ENCODE assay signal across 28 cellular contexts in the genomic region with DNA sequence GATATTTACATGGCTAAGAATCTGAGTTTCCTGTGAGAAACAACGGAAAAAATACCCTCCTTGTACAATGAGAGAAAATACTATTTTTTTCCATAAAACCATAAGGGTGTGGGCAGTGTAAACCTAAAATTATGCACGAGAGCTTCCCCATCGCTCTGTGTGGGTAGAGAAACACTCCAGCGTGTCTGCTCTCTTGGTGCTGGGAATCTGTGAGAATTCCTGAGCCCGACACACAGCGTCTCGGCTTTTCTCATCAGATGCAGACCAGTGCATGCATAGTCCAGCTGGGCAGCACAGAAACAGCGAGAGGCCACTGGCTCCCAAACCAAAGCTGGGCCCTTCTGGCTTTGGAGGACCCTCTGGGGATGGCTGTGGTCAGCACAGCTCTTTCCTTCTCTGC. TPM values are rescaled to one million over a fixed set of nuclear protein-coding genes. Genes with fewer than 3 reads are reported as not detected.
"Had no signal": no experiment of that assay in that cellular context is flagged by ENCODE, and none has a peak within 500 bp of the region (broad histone marks: within the 10 kb centered on the region; RNA-seq: fewer than 3 reads in every experiment).

No MANE protein-coding gene starts in this region.

- H3K27ac ChIP-seq: left lung, lower lobe of right lung, parathyroid adenoma, right atrium auricular region, right lobe of liver, stomach, suprapubic skin, thoracic aorta, tibial artery, vagina had no signal

- FAIRE-seq: islet of Langerhans, kidney had no signal

- H3K9me3 Mint-ChIP-seq: mesothelial cell of epicardium; natural killer cell treated with Interleukin-12 subunit alpha and Interleukin-12 subunit beta and Interleukin-15 and Interleukin-18, amount 100 ng/mL, for 72 hours; stimulated activated naive B cell treated with anti-CD40 and anti-IgM and Interleukin-4, amounts not matched to agents 10 μg/mL and 1 μg/mL and 100 μg/mL, for 72 hours had no signal

- DNase-seq: hippocampal formation; kidney; left colon; left lung; lower lobe of right lung; mammary epithelial cell; mesendoderm; mucosa of descending colon; right lobe of liver; stimulated activated CD4-positive, alpha-beta T cell treated with anti-CD3 and anti-CD28 coated beads, Interleukin-1b, Interleukin-23, amount 100 ng/mL, for 48 hours; stimulated activated CD4-positive, alpha-beta T cell treated with anti-CD3 and anti-CD28 coated beads, Interleukin-2, amount 100 ng/mL, for 48 hours; stimulated activated naive B cell treated with anti-CD40 and anti-IgM and Interleukin-4, amounts not matched to agents 10 μg/mL and 1 μg/mL and 100 μg/mL, for 72 hours; stimulated activated naive CD8-positive, alpha-beta T cell treated with anti-CD3 and anti-CD28 coated beads, Interleukin-15, Interleukin-2, amounts not matched to agents 100 U/mL and 50 U/mL, for 24 hours; stomach; trophoblast cell had no signal

- H3K4me3 Mint-ChIP-seq: mesothelial cell of epicardium; naive thymus-derived CD4-positive, alpha-beta T cell; natural killer cell treated with Interleukin-12 subunit alpha and Interleukin-12 subunit beta and Interleukin-15 and Interleukin-18, amount 100 ng/mL, for 72 hours; stimulated activated naive B cell treated with anti-CD40 and anti-IgM and Interleukin-4, amounts not matched to agents 10 μg/mL and 1 μg/mL and 100 μg/mL, for 72 hours had no signal

- H3K79me2 ChIP-seq: parathyroid adenoma had no signal

- H2AFZ ChIP-seq: parathyroid adenoma had no signal

- H3K36me3 Mint-ChIP-seq: mesothelial cell of epicardium; natural killer cell treated with Interleukin-12 subunit alpha and Interleukin-12 subunit beta and Interleukin-15 and Interleukin-18, amount 100 ng/mL, for 72 hours; stimulated activated naive B cell treated with anti-CD40 and anti-IgM and Interleukin-4, amounts not matched to agents 10 μg/mL and 1 μg/mL and 100 μg/mL, for 72 hours had no signal

- H3K4me3 ChIP-seq: left lung, lower lobe of right lung, mucosa of descending colon, right atrium auricular region, right lobe of liver, smooth muscle cell, stomach, suprapubic skin, thoracic aorta, tibial artery, vagina had no signal

- H3K27me3 ChIP-seq: right atrium auricular region, right lobe of liver, vagina had no signal

- H3K27ac Mint-ChIP-seq: mesothelial cell of epicardium; naive thymus-derived CD4-positive, alpha-beta T cell; natural killer cell treated with Interleukin-12 subunit alpha and Interleukin-12 subunit beta and Interleukin-15 and Interleukin-18, amount 100 ng/mL, for 72 hours; progenitor cell of endocrine pancreas; stimulated activated naive B cell treated with anti-CD40 and anti-IgM and Interleukin-4, amounts not matched to agents 10 μg/mL and 1 μg/mL and 100 μg/mL, for 72 hours had no signal

- H3K9ac ChIP-seq: parathyroid adenoma had no signal

- H3K4me1 ChIP-seq: left lung, lower lobe of right lung, parathyroid adenoma, right atrium auricular region, right lobe of liver, suprapubic skin, tibial artery, vagina had no signal

- H3K4me2 ChIP-seq: smooth muscle cell had no signal

- H3K9me3 ChIP-seq: left lung, lower lobe of right lung, mucosa of descending colon, right atrium auricular region, right lobe of liver, stomach, suprapubic skin, thoracic aorta, tibial artery, vagina had no signal

- ATAC-seq: left lung; lower lobe of right lung; mucosa of descending colon; naive thymus-derived CD4-positive, alpha-beta T cell; natural killer cell treated with Interleukin-12 subunit alpha and Interleukin-12 subunit beta and Interleukin-15 and Interleukin-18, amount 100 ng/mL, for 72 hours; stimulated activated naive B cell treated with anti-CD40 and anti-IgM and Interleukin-4, amounts not matched to agents 10 μg/mL and 1 μg/mL and 100 μg/mL, for 72 hours; stimulated activated naive CD8-positive, alpha-beta T cell treated with anti-CD3 and anti-CD28 coated beads, Interleukin-15, Interleukin-2, amounts not matched to agents 100 U/mL and 50 U/mL, for 24 hours had no signal

- H3K36me3 ChIP-seq: left lung, lower lobe of right lung, right atrium auricular region, right lobe of liver, thoracic aorta, vagina had no signal

- H3K4me1 Mint-ChIP-seq: mesothelial cell of epicardium; naive thymus-derived CD4-positive, alpha-beta T cell; stimulated activated naive B cell treated with anti-CD40 and anti-IgM and Interleukin-4, amounts not matched to agents 10 μg/mL and 1 μg/mL and 100 μg/mL, for 72 hours had no signal

RNA-seq across cellular contexts. Expression of gene PLPP2, which starts 12.0 kb away (rescaled TPM):
- total RNA-seq: myocyte had no signal
